In genomic region chr2:60366178-60366577, GRCh38 we compare ENCODE assay signal across 12 cellular contexts.
DNase-seq lines count a peak whose midpoint lies in the region; ATAC-seq lines count a peak whose summit lies in the region.
"Had no signal": no experiment of that assay in that cellular context is flagged by ENCODE, and none has a peak within 500 bp of the region (broad histone marks: within the 10 kb centered on the region; RNA-seq: fewer than 3 reads in every experiment).

No MANE protein-coding gene starts in this region.

- DNase-seq in GDM1 (lab: John Stamatoyannopoulos, UW) (peak; percentile 27), KBM-7 (peak; percentile 88), globus pallidus (ENCODE audit: low spot score) (peak; percentile 15), AG08396 (ENCODE audit: low spot score) (no peak), cerebellar cortex (ENCODE audit: low spot score) (no peak), NCI-H748 (lab: John Stamatoyannopoulos, UW; ENCODE audit: unreplicated experiment) (no peak)
- DNase-seq: activated T-cell treated with anti-CD3 and anti-CD28 coated beads, Interleukin-2, amount 50 U/mL, for 4 hours; CD4-positive, alpha-beta memory T cell; NCI-H1436; stimulated activated naive CD4-positive, alpha-beta T cell had no signal

- in situ Hi-C loops in KBM-7 (cut with MboI; ENCODE audit: low pct_unique_long_range_greater_than_20kb, low sequenced_read_pairs): no loop called here

- peak; percentile 72 for ATAC-seq in GM21447 (IDR thresholded peaks at IDR 0.05; ENCODE audit: unreplicated experiment)
- ATAC-seq in HG03095 (IDR thresholded peaks at IDR 0.05; ENCODE audit: unreplicated experiment): no peak
- ATAC-seq: activated T-cell treated with anti-CD3 and anti-CD28 coated beads, Interleukin-2, amount 50 U/mL, for 4 hours had no signal

Comparison
In these comparisons a context has a peak if more than half of its experiments do, and no peak if none do; other contexts are left out.
1. DNase-seq: peak in GDM1 (single experiment), KBM-7 (single experiment) and globus pallidus (single experiment); none in AG08396 (single experiment), cerebellar cortex (single experiment) and NCI-H748 (single experiment).